ENCODE assay signal across 21 cellular contexts in the genomic region with DNA sequence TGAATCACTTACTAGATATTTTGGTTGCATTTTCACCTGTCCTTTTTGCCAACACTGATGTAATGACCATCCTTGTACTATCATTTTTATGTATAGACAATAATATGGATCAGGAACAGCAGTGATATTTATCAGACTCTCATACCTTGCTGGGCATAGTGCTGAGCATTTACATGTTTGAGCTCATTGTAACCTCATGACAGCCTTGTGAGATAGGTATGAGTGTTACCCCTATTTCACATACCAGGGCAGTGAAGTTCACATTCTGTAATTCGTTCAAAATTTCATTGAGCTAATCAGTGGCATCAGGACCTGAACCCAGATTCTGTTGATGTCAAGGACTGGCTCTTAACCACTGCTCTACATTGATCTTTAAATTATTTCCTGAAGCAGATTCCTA.
"Had no signal": no experiment of that assay in that cellular context is flagged by ENCODE, and none has a peak within 500 bp of the region (broad histone marks: within the 10 kb centered on the region; RNA-seq: fewer than 3 reads in every experiment).

No MANE protein-coding gene starts in this region.

- ATAC-seq: activated naive CD8-positive, alpha-beta T cell treated with anti-CD3 and anti-CD28 coated beads, Interleukin-2, amount 50 U/mL, for 24 hours; left lung; lower lobe of right lung; right lobe of liver; WTC11 had no signal

- H3K4me3 Mint-ChIP-seq: activated naive CD4-positive, alpha-beta T cell treated with anti-CD3 and anti-CD28 coated beads, Interleukin-2, amount 50 U/mL, for 24 hours; activated naive CD8-positive, alpha-beta T cell treated with anti-CD3 and anti-CD28 coated beads, Interleukin-2, amount 50 U/mL, for 24 hours; activated T-helper 1 cell treated with anti-CD3 and anti-CD28 coated beads, Interleukin-12 subunit alpha, Interleukin-12 subunit beta, Interleukin-2, Interleukin-4 antibody, amounts not matched to agents 30 ng/mL and 10 ng/mL and 1 ng/mL, durations not matched to agents 14 hours and 24 hours and 36 hours; nephron; stimulated activated naive CD8-positive, alpha-beta T cell treated with anti-CD3 and anti-CD28 coated beads, Interleukin-15, Interleukin-2, amounts not matched to agents 100 ng/mL and 50 ng/mL, for 24 hours; type B pancreatic cell; WTC11 had no signal

- H3K4me3 ChIP-seq: left lung, lower lobe of right lung, right lobe of liver, uterus had no signal

- H3K9me3 ChIP-seq: left lung, lower lobe of right lung, right lobe of liver, uterus had no signal

- H3K27me3 Mint-ChIP-seq: activated naive CD4-positive, alpha-beta T cell treated with anti-CD3 and anti-CD28 coated beads, Interleukin-2, amount 50 U/mL, for 24 hours; activated naive CD8-positive, alpha-beta T cell treated with anti-CD3 and anti-CD28 coated beads, Interleukin-2, amount 50 U/mL, for 24 hours; stimulated activated naive CD8-positive, alpha-beta T cell treated with anti-CD3 and anti-CD28 coated beads, Interleukin-15, Interleukin-2, amounts not matched to agents 100 ng/mL and 50 ng/mL, for 24 hours had no signal

- H3K9me3 Mint-ChIP-seq: activated naive CD4-positive, alpha-beta T cell treated with anti-CD3 and anti-CD28 coated beads, Interleukin-2, amount 50 U/mL, for 24 hours; activated naive CD8-positive, alpha-beta T cell treated with anti-CD3 and anti-CD28 coated beads, Interleukin-2, amount 50 U/mL, for 24 hours; activated T-helper 1 cell treated with anti-CD3 and anti-CD28 coated beads, Interleukin-12 subunit alpha, Interleukin-12 subunit beta, Interleukin-2, Interleukin-4 antibody, amounts not matched to agents 30 ng/mL and 10 ng/mL and 1 ng/mL, durations not matched to agents 14 hours and 24 hours and 36 hours; nephron; stimulated activated naive CD8-positive, alpha-beta T cell treated with anti-CD3 and anti-CD28 coated beads, Interleukin-15, Interleukin-2, amounts not matched to agents 100 ng/mL and 50 ng/mL, for 24 hours had no signal

- H3K27me3 ChIP-seq: left lung, right lobe of liver, uterus had no signal

- H3K36me3 ChIP-seq: left lung, lower lobe of right lung, right lobe of liver, uterus had no signal

- H3K27ac ChIP-seq: left lung, lower lobe of right lung, right lobe of liver had no signal

- H3K36me3 Mint-ChIP-seq: activated naive CD4-positive, alpha-beta T cell treated with anti-CD3 and anti-CD28 coated beads, Interleukin-2, amount 50 U/mL, for 24 hours; type B pancreatic cell; WTC11 had no signal

- DNase-seq: activated CD4-positive, alpha-beta T cell treated with anti-CD3 and anti-CD28 coated beads for 4 hours; activated CD4-positive, alpha-beta T cell treated with anti-CD3 and anti-CD28 coated beads, Interleukin-2, amount 50 U/mL, for 48 hours; activated gamma-delta T cell; activated naive CD8-positive, alpha-beta T cell treated with anti-CD3 and anti-CD28 coated beads, Interleukin-2, amount 50 U/mL, for 24 hours; amygdala; effector CD8-positive, alpha-beta T cell; kidney glomerular epithelial cell; left lung; lower lobe of right lung; mesendoderm; posterior cingulate gyrus; right lobe of liver; stimulated activated CD4-positive, alpha-beta T cell treated with anti-CD3 and anti-CD28 coated beads, Interleukin-2, amount 100 ng/mL, for 48 hours; substantia nigra; uterus had no signal

- H3K27ac Mint-ChIP-seq: activated naive CD4-positive, alpha-beta T cell treated with anti-CD3 and anti-CD28 coated beads, Interleukin-2, amount 50 U/mL, for 24 hours; activated naive CD8-positive, alpha-beta T cell treated with anti-CD3 and anti-CD28 coated beads, Interleukin-2, amount 50 U/mL, for 24 hours; activated T-helper 1 cell treated with anti-CD3 and anti-CD28 coated beads, Interleukin-12 subunit alpha, Interleukin-12 subunit beta, Interleukin-2, Interleukin-4 antibody, amounts not matched to agents 30 ng/mL and 10 ng/mL and 1 ng/mL, durations not matched to agents 14 hours and 24 hours and 36 hours; stimulated activated naive CD8-positive, alpha-beta T cell treated with anti-CD3 and anti-CD28 coated beads, Interleukin-15, Interleukin-2, amounts not matched to agents 100 ng/mL and 50 ng/mL, for 24 hours; type B pancreatic cell; WTC11 had no signal

- H3K4me1 ChIP-seq: left lung, lower lobe of right lung, right lobe of liver, uterus had no signal
